ENCODE assay signal across 27 cellular contexts in the genomic region with DNA sequence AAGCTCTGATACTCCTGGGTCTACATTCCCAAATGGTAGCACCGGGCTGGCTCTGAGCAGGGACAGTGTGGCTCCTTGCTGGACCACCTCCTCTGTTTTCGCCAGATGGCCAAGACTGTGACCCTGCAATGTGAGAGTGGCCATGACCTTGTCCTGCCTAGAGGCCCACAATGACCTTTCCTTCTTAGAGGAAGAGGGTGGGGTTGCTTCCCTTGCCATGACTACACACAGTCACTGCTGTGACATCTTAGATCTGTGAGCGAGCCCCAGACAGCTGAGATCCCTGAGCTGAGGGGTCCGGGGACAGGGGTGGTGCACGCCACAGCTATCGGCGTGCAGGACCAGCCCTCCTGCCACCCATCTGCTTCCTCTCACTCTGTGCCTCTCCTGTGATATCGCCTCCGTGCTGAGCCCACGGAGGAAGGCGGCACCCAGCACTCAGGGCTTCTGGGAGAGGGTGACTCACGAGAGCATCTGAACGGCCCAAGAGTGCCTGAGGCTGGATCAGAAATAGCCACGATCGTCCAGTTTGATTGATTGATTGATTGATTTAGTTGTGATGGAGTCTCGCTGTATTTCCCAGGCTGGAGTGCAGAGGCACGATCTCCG. TPM values are rescaled to one million over a fixed set of nuclear protein-coding genes. Genes with fewer than 3 reads are reported as not detected.
DNase-seq lines count a peak whose midpoint lies in the region; ATAC-seq and TF ChIP-seq lines count a peak whose summit lies in the region.
"Had no signal": no experiment of that assay in that cellular context is flagged by ENCODE, and none has a peak within 500 bp of the region (broad histone marks: within the 10 kb centered on the region; RNA-seq: fewer than 3 reads in every experiment).

No MANE protein-coding gene starts in this region.

- DNase-seq in CD4-positive, alpha-beta T cell = no peak
- DNase-seq in T-helper 17 cell = no peak
- DNase-seq in endodermal cell = no peak
- DNase-seq in omental fat pad (ENCODE audit: low spot score) = no peak
- no peak for DNase-seq in HFFc6
- DNase-seq in aorta = no peak
- no peak for DNase-seq in SKM-1 (lab: John Stamatoyannopoulos, UW; ENCODE audit: unreplicated experiment)
- DNase-seq: activated CD4-positive, alpha-beta T cell treated with anti-CD3 and anti-CD28 coated beads for 4 hours; DMS153; effector memory CD4-positive, alpha-beta T cell; esophagus squamous epithelium; kidney; NCI-H1048; NCI-H1930; NCI-H226; NCI-H82; SHP77 treated with DMSO at 0.1 percent for 48 hours; stimulated activated naive CD8-positive, alpha-beta T cell treated with anti-CD3 and anti-CD28 coated beads, Interleukin-15, amount 100 ng/mL, for 72 hours; transverse colon had no signal

- no peak for ATAC-seq in CD4-positive, alpha-beta T cell (ENCODE audit: poor library complexity)
- ATAC-seq in T-helper 17 cell (no peak), omental fat pad (ENCODE audit: low FRiP score) (peak; percentile 25), HG03571 (IDR thresholded peaks at IDR 0.05; ENCODE audit: unreplicated experiment) (no peak), aorta (ENCODE audit: low FRiP score) (no peak)
- ATAC-seq: activated naive CD4-positive, alpha-beta T cell treated with anti-CD3 and anti-CD28 coated beads, Interleukin-2, amount 50 U/mL, for 72 hours; stimulated activated naive CD8-positive, alpha-beta T cell treated with anti-CD3 and anti-CD28 coated beads, Interleukin-15, amount 100 ng/mL, for 72 hours had no signal

- 93 to 95% methylated on average over 13 to 18 of the region's 18 CpGs for WGBS in endodermal cell (ENCODE audit: insufficient coverage in 1 of 2, insufficient read length in 1 of 2), 2 experiments
- WGBS in aorta, 2 donors = 92 to 94% methylated on average over 18 of the region's 18 CpGs

- POLR2A ChIA-PET in CD4-positive, alpha-beta T cell (lab: Charles Lee) = no interaction called here

- H3K9ac ChIP-seq in endodermal cell (ENCODE audit: extremely low read depth, low read length, poor library complexity, severe bottlenecking) = no peak overlapping the region

- CTCF ChIA-PET in CD4-positive, alpha-beta T cell (lab: Charles Lee) = no interaction called here

- H3K36me3 Mint-ChIP-seq in CD4-positive, alpha-beta T cell (ENCODE audit: low read depth) = peaks cover 18% of the 10 kb centered on the region
- H3K36me3 Mint-ChIP-seq in T-helper 17 cell (ENCODE audit: low read depth) (peaks cover 4% of the 10 kb centered on the region), endodermal cell (ENCODE audit: low read depth) (peaks cover 6% of the 10 kb centered on the region), HFFc6 (ENCODE audit: low read depth) (peaks cover 6% of the 10 kb centered on the region)
- H3K36me3 Mint-ChIP-seq: activated naive CD4-positive, alpha-beta T cell treated with anti-CD3 and anti-CD28 coated beads, Interleukin-2, amount 50 U/mL, for 72 hours had no signal

- H3K36me3 ChIP-seq in endodermal cell (ENCODE audit: control insufficient read depth, insufficient read depth, low read length) = no peaks in the 10 kb centered on the region
- no peaks in the 10 kb centered on the region for H3K36me3 ChIP-seq in aorta (ENCODE audit: control insufficient read depth in 1 of 2, insufficient read depth in 2 of 2, low read length in 1 of 2)

- no peak for TF ChIP-seq CTCF in CD4-positive, alpha-beta T cell (IDR thresholded peaks at IDR 0.05)
- TF ChIP-seq CTCF in endodermal cell (conservative IDR thresholded peaks at IDR 0.05) = no peak
- no peak for TF ChIP-seq CTCF in omental fat pad (IDR thresholded peaks at IDR 0.05)
- no peak for TF ChIP-seq CTCF in HFFc6 (IDR thresholded peaks at IDR 0.05)

- H3K27me3 ChIP-seq in CD4-positive, alpha-beta T cell (ENCODE audit: control insufficient read depth, insufficient read depth, low read length) = no peaks in the 10 kb centered on the region
- H3K27me3 ChIP-seq in endodermal cell (ENCODE audit: control insufficient read depth, insufficient read depth, low read length, poor library complexity, severe bottlenecking) = no peaks in the 10 kb centered on the region
- H3K27me3 ChIP-seq in aorta (ENCODE audit: control insufficient read depth in 1 of 2, insufficient read depth in 2 of 2, low read length in 1 of 2) = no peaks in the 10 kb centered on the region
- H3K27me3 ChIP-seq: esophagus squamous epithelium, gastroesophageal sphincter, transverse colon had no signal

- intact Hi-C loops in CD4-positive, alpha-beta T cell (cut with DNase I, micrococcal nuclease) = no loop called here
- intact Hi-C loops in aorta (cut with DNase I) = no loop called here

- H3K27ac Mint-ChIP-seq in CD4-positive, alpha-beta T cell = peak overlapping the region; percentile 76
- H3K27ac Mint-ChIP-seq in T-helper 17 cell = peak overlapping the region; percentile 43
- peak overlapping the region; percentile 23 for H3K27ac Mint-ChIP-seq in endodermal cell
- no peak overlapping the region for H3K27ac Mint-ChIP-seq in HFFc6
- H3K27ac Mint-ChIP-seq: activated T-helper 1 cell treated with anti-CD3 and anti-CD28 coated beads, Interleukin-12 subunit alpha, Interleukin-12 subunit beta, Interleukin-2, Interleukin-4 antibody, amounts not matched to agents 30 ng/mL and 10 ng/mL and 1 ng/mL, durations not matched to agents 14 hours and 24 hours and 36 hours had no signal

- no peak overlapping the region for H3K27ac ChIP-seq in CD4-positive, alpha-beta T cell (ENCODE audit: low read depth, low read length)
- H3K27ac ChIP-seq in endodermal cell (ENCODE audit: low read depth, low read length) (no peak overlapping the region), aorta (ENCODE audit: low read depth in 1 of 2, low read length in 2 of 2) (no peak overlapping the region)
- H3K27ac ChIP-seq: C4-2B, gastroesophageal sphincter, transverse colon had no signal

- peaks cover 36% of the 10 kb centered on the region for H3K4me1 Mint-ChIP-seq in CD4-positive, alpha-beta T cell (ENCODE audit: low read depth)
- peaks cover 13% of the 10 kb centered on the region for H3K4me1 Mint-ChIP-seq in T-helper 17 cell
- H3K4me1 Mint-ChIP-seq in endodermal cell = peaks cover 12% of the 10 kb centered on the region
- no peaks in the 10 kb centered on the region for H3K4me1 Mint-ChIP-seq in HFFc6 (ENCODE audit: low read depth)

- H3K9me3 Mint-ChIP-seq in CD4-positive, alpha-beta T cell = no peaks in the 10 kb centered on the region
- H3K9me3 Mint-ChIP-seq in endodermal cell = no peaks in the 10 kb centered on the region
- H3K9me3 Mint-ChIP-seq in HFFc6 = no peaks in the 10 kb centered on the region
- H3K9me3 Mint-ChIP-seq: activated naive CD4-positive, alpha-beta T cell treated with anti-CD3 and anti-CD28 coated beads, Interleukin-2, amount 50 U/mL, for 72 hours; activated T-helper 1 cell treated with anti-CD3 and anti-CD28 coated beads, Interleukin-12 subunit alpha, Interleukin-12 subunit beta, Interleukin-2, Interleukin-4 antibody, amounts not matched to agents 30 ng/mL and 10 ng/mL and 1 ng/mL, durations not matched to agents 14 hours and 24 hours and 36 hours; stimulated activated naive CD8-positive, alpha-beta T cell treated with anti-CD3 and anti-CD28 coated beads, Interleukin-15, amount 100 ng/mL, for 72 hours had no signal

- H3K4me3 ChIP-seq in endodermal cell (ENCODE audit: low read length) (no peak overlapping the region), aorta (ENCODE audit: low read length in 2 of 2) (no peak overlapping the region)
- H3K4me3 ChIP-seq: esophagus squamous epithelium, gastroesophageal sphincter, transverse colon had no signal

- no peaks in the 10 kb centered on the region for H3K9me3 ChIP-seq in CD4-positive, alpha-beta T cell (ENCODE audit: control insufficient read depth, low read length)
- H3K9me3 ChIP-seq in T-helper 17 cell (ENCODE audit: control insufficient read depth, low read length, poor library complexity, severe bottlenecking) (no peaks in the 10 kb centered on the region), endodermal cell (ENCODE audit: control insufficient read depth, low read length) (no peaks in the 10 kb centered on the region), aorta (ENCODE audit: control insufficient read depth, low read length) (no peaks in the 10 kb centered on the region)
- H3K9me3 ChIP-seq: esophagus squamous epithelium, gastroesophageal sphincter, transverse colon had no signal

- no peaks in the 10 kb centered on the region for H3K27me3 Mint-ChIP-seq in CD4-positive, alpha-beta T cell
- H3K27me3 Mint-ChIP-seq in T-helper 17 cell = no peaks in the 10 kb centered on the region
- no peaks in the 10 kb centered on the region for H3K27me3 Mint-ChIP-seq in endodermal cell (ENCODE audit: insufficient read depth)
- no peaks in the 10 kb centered on the region; the same call in 1 of the 2 replicates for H3K27me3 Mint-ChIP-seq in HFFc6 (ENCODE audit: insufficient read depth)
- H3K27me3 Mint-ChIP-seq: stimulated activated naive CD8-positive, alpha-beta T cell treated with anti-CD3 and anti-CD28 coated beads, Interleukin-15, amount 100 ng/mL, for 72 hours had no signal

- H3K4me1 ChIP-seq in endodermal cell (ENCODE audit: control insufficient read depth, insufficient read depth, low read length) = no peaks in the 10 kb centered on the region
- no peaks in the 10 kb centered on the region for H3K4me1 ChIP-seq in aorta (ENCODE audit: control insufficient read depth in 1 of 2, insufficient read depth in 2 of 2, low read length in 2 of 2)
- H3K4me1 ChIP-seq: transverse colon had no signal

- no peak overlapping the region for H3K4me3 Mint-ChIP-seq in CD4-positive, alpha-beta T cell
- H3K4me3 Mint-ChIP-seq in T-helper 17 cell (no peak overlapping the region), endodermal cell (no peak overlapping the region), HFFc6 (no peak overlapping the region)
- H3K4me3 Mint-ChIP-seq: activated T-helper 1 cell treated with anti-CD3 and anti-CD28 coated beads, Interleukin-12 subunit alpha, Interleukin-12 subunit beta, Interleukin-2, Interleukin-4 antibody, amounts not matched to agents 30 ng/mL and 10 ng/mL and 1 ng/mL, durations not matched to agents 14 hours and 24 hours and 36 hours; stimulated activated naive CD8-positive, alpha-beta T cell treated with anti-CD3 and anti-CD28 coated beads, Interleukin-15, amount 100 ng/mL, for 72 hours had no signal

RNA-seq across cellular contexts. Expression of gene KIAA0513, which starts 35.2 kb away (rescaled TPM):
- total RNA-seq in CD4-positive, alpha-beta T cell = 10 to 100 TPM in 1 of 2 experiments, 1 to 10 TPM in 1; 9.0 to 10.9 TPM
- total RNA-seq in T-helper 17 cell (10 to 100 TPM in 1 of 2 donors, 1 to 10 TPM in 1; 8.1 to 35.0 TPM), endodermal cell (10 to 100 TPM in 1 of 2 donors, 1 to 10 TPM in 1; 9.2 to 16.0 TPM), omental fat pad (10 to 100 TPM in 3 of 4 donors, 1 to 10 TPM in 1; 9.1 to 13.2 (median 11.2) TPM), aorta (10 to 100 TPM; 15.1 to 17.7 TPM)
- 7.4 TPM for polyA plus RNA-seq in endodermal cell (2013, experiment 1 of 2)
- polyA plus RNA-seq in endodermal cell (2013, experiment 2 of 2) = 6.7 TPM
- 10 to 100 TPM; 12.5 to 15.4 (median 13.8) TPM for total RNA-seq in HFFc6 (2021; fragmentation: NEBNext Ultra II Directional; extraction: Animal tissue kit (Norgen Biotek cat#: 25700))
- polyA plus RNA-seq in aorta = 1 to 10 TPM; 3.4 to 5.5 TPM

RNA-seq across cellular contexts. Expression of gene CIBAR2, which starts 49.4 kb away (rescaled TPM):
- total RNA-seq in CD4-positive, alpha-beta T cell = not detected
- total RNA-seq in T-helper 17 cell = not detected
- total RNA-seq in endodermal cell = not detected
- polyA plus RNA-seq in endodermal cell (2013, experiment 1 of 2) = 0.25 TPM
- polyA plus RNA-seq in endodermal cell (2013, experiment 2 of 2) = not detected
- total RNA-seq in omental fat pad = not detected
- not detected for total RNA-seq in HFFc6 (2021; fragmentation: NEBNext Ultra II Directional; extraction: Animal tissue kit (Norgen Biotek cat#: 25700))
- under 1 TPM in 1 of 2 donors, not detected in 1; 0.57 TPM for total RNA-seq in aorta
- not detected for polyA plus RNA-seq in aorta
- total RNA-seq: activated naive CD4-positive, alpha-beta T cell treated with anti-CD3 and anti-CD28 coated beads, Interleukin-2, amount 50 U/mL, for 72 hours; activated T-helper 1 cell treated with anti-CD3 and anti-CD28 coated beads, Interleukin-12 subunit alpha, Interleukin-12 subunit beta, Interleukin-2, Interleukin-4 antibody, amounts not matched to agents 30 ng/mL and 10 ng/mL and 1 ng/mL, durations not matched to agents 14 hours and 24 hours and 36 hours; astrocyte; cerebellum; esophagus squamous epithelium; gastroesophageal sphincter; lung microvascular endothelial cell had no signal

RNA-seq across cellular contexts. Expression of gene ZDHHC7, which starts 51.5 kb away (rescaled TPM):
- 10 to 100 TPM; 39.8 to 44.6 TPM for total RNA-seq in CD4-positive, alpha-beta T cell
- 10 to 100 TPM; 35.4 to 46.6 TPM for total RNA-seq in T-helper 17 cell
- 10 to 100 TPM; 58.7 to 61.8 TPM for total RNA-seq in endodermal cell
- 35.7 TPM for polyA plus RNA-seq in endodermal cell (2013, experiment 1 of 2)
- polyA plus RNA-seq in endodermal cell (2013, experiment 2 of 2) = 35.7 TPM
- total RNA-seq in omental fat pad = 10 to 100 TPM; 41.3 to 72.2 (median 51.3) TPM
- 10 to 100 TPM; 73.9 to 90.4 (median 78.1) TPM for total RNA-seq in HFFc6 (2021; fragmentation: NEBNext Ultra II Directional; extraction: Animal tissue kit (Norgen Biotek cat#: 25700))
- 10 to 100 TPM; 35.9 to 57.0 TPM for total RNA-seq in aorta
- 10 to 100 TPM; 11.4 to 36.3 TPM for polyA plus RNA-seq in aorta
